ENCODE assay signal across 8 cellular contexts in genomic region chr3:129439817-129440647, GRCh38. TPM values are rescaled to one million over a fixed set of nuclear protein-coding genes. Genes with fewer than 3 reads are reported as not detected.
DNase-seq lines count a peak whose midpoint lies in the region; ATAC-seq, FAIRE-seq and TF ChIP-seq lines count a peak whose summit lies in the region.

TSS of gene IFT122 (plus strand) at chr3:129440224. CDS start at chr3:129440331, 107 bp downstream.
TSS of gene MBD4 (minus strand) at chr3:129439948. CDS start at chr3:129439833, 115 bp downstream.

- ATAC-seq in GM21515 (IDR thresholded peaks at IDR 0.05; ENCODE audit: unreplicated experiment): peak; percentile 83

- H3K4me1 ChIP-seq in OCI-LY3 (ENCODE audit: low read length) (peaks cover 36% of the 10 kb centered on the region), mesodermal cell (ENCODE audit: control insufficient read depth, insufficient read depth, low read length, poor library complexity, severe bottlenecking) (peaks cover 41% of the 10 kb centered on the region)

- H3K27ac ChIP-seq in OCI-LY3 (ENCODE audit: low read length) (peak within 1 kb of the TSS; percentile 85), mesodermal cell (ENCODE audit: low read depth, low read length, severe bottlenecking) (peak within 1 kb of the TSS; percentile 91)

- no peaks in the 10 kb centered on the region for H4K20me1 ChIP-seq in OCI-LY3 (ENCODE audit: insufficient read depth, low read length)

- peak; percentile 68 for FAIRE-seq in D721Med (lab: Jason Lieb, UNC)
- FAIRE-seq in endometrium (lab: Jason Lieb, UNC): peak; percentile 98

- H3K4me3 ChIP-seq in OCI-LY3 (ENCODE audit: low read length) (peak within 1 kb of the TSS; percentile 96), mesodermal cell (ENCODE audit: extremely low read depth, insufficient read depth, low read length, poor library complexity, severe bottlenecking) (peak within 1 kb of the TSS; percentile 99)

- peak within 1 kb of the TSS; percentile 97 for H3K4me2 ChIP-seq in OCI-LY3 (ENCODE audit: low read length)

- peaks cover 21% of the 10 kb centered on the region for H3K36me3 ChIP-seq in OCI-LY3 (replicated peaks; ENCODE audit: low read depth, low read length)
- peaks cover 24% of the 10 kb centered on the region for H3K36me3 ChIP-seq in mesodermal cell (ENCODE audit: control insufficient read depth, insufficient read depth, low read length)

- 0 to 1% methylated on average over 60 to 67 of the region's 77 CpGs for WGBS in mesodermal cell (ENCODE audit: insufficient coverage in 2 of 2), 2 experiments

- H3K27me3 ChIP-seq in OCI-LY3 (ENCODE audit: low read depth, low read length): no peaks in the 10 kb centered on the region

- peak within 1 kb of the TSS; percentile 99 for H3K9ac ChIP-seq in OCI-LY3 (ENCODE audit: low read length)

- DNase-seq in D721Med (ENCODE audit: insufficient read length, low spot score): peak; percentile 85
- peak; percentile 98 for DNase-seq in HuH-7 (ENCODE audit: low spot score)
- peak; percentile 98 for DNase-seq in activated CD8-positive, alpha-beta memory T cell treated with anti-CD3 and anti-CD28 coated beads, Interleukin-2, amount 50 U/mL, for 48 hours
- DNase-seq in stimulated activated CD8-positive, alpha-beta memory T cell treated with anti-CD3 and anti-CD28 coated beads, Interleukin-15, amount 100 ng/mL, for 4 hours (ENCODE audit: low read depth in 2 of 2): peak; percentile 97 to 98

- peak within 1 kb of the TSS; percentile 87 for H2AFZ ChIP-seq in OCI-LY3 (ENCODE audit: low read depth, low read length)

- no peaks in the 10 kb centered on the region for H3K9me3 ChIP-seq in OCI-LY3 (ENCODE audit: insufficient read depth, low read length)
- H3K9me3 ChIP-seq in mesodermal cell (ENCODE audit: control insufficient read depth, low read length): no peaks in the 10 kb centered on the region

- H3K79me2 ChIP-seq in OCI-LY3 (ENCODE audit: low read length): peaks cover 31% of the 10 kb centered on the region

- TF ChIP-seq CTCF in D721Med (IDR thresholded peaks at IDR 0.05; ENCODE audit: insufficient read depth, missing control alignments): no peak
- no peak for TF ChIP-seq CTCF in OCI-LY3 (IDR thresholded peaks at IDR 0.05; ENCODE audit: low read depth, low read length)

RNA-seq across cellular contexts. Expression of gene IFT122, which starts in this region (rescaled TPM):
- 22.8 TPM for polyA plus RNA-seq in mesodermal cell (2013, experiment 1 of 2)
- polyA plus RNA-seq in mesodermal cell (2013, experiment 2 of 2): 18.8 TPM

RNA-seq across cellular contexts. Expression of gene MBD4, which starts in this region (rescaled TPM):
- polyA plus RNA-seq in mesodermal cell (2013, experiment 1 of 2): 33.6 TPM
- 31.9 TPM for polyA plus RNA-seq in mesodermal cell (2013, experiment 2 of 2)

Comparison
In these comparisons a context has a peak if more than half of its experiments do, and no peak if none do; other contexts are left out.
1. Peak in every context shown above with its lines: DNase-seq, ATAC-seq, H3K4me3 ChIP-seq and H3K27ac ChIP-seq.